In the genomic region with DNA sequence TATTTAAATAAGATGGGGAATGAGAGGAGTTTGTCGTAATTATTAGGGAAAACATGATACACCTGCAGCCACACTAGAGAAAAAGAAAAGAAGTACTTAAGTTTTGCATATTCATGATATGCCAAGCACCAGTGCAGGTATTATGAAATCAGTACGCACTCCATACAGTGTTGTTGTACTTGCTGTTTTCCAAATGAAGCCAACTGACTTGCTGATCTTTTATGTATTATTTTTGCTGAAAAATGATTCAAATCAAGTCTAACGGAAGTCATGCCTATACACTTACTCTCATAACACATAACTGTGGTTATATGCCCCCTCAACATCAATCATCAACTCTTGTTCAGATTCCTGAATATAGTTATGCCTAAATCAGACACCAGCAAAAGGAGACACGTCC, we compare ENCODE assay signal across 28 cellular contexts.
"Had no signal": no experiment of that assay in that cellular context is flagged by ENCODE, and none has a peak within 500 bp of the region (broad histone marks: within the 10 kb centered on the region; RNA-seq: fewer than 3 reads in every experiment).

No MANE protein-coding gene starts in this region.

- H3K36me3 Mint-ChIP-seq: naive thymus-derived CD8-positive, alpha-beta T cell; natural killer cell treated with Interleukin-12 subunit alpha and Interleukin-12 subunit beta and Interleukin-15 and Interleukin-18, amount 100 ng/mL, for 72 hours; stimulated activated memory B cell treated with anti-CD40 and anti-IgM and Interleukin-4, amounts not matched to agents 10 μg/mL and 1 μg/mL and 100 μg/mL, for 72 hours; type B pancreatic cell had no signal

- H3K9me3 Mint-ChIP-seq: natural killer cell treated with Interleukin-12 subunit alpha and Interleukin-12 subunit beta and Interleukin-15 and Interleukin-18, amount 100 ng/mL, for 72 hours; nephron progenitor cell; neural crest cell; type B pancreatic cell had no signal

- H3K4me1 Mint-ChIP-seq: naive thymus-derived CD8-positive, alpha-beta T cell; nephron progenitor cell; neural crest cell; stimulated activated memory B cell treated with anti-CD40 and anti-IgM and Interleukin-4, amounts not matched to agents 10 μg/mL and 1 μg/mL and 100 μg/mL, for 72 hours; stimulated activated naive CD8-positive, alpha-beta T cell treated with anti-CD3 and anti-CD28 coated beads, Interleukin-15, amount 100 ng/mL, for 72 hours had no signal

- ATAC-seq: naive thymus-derived CD8-positive, alpha-beta T cell; natural killer cell treated with Interleukin-12 subunit alpha and Interleukin-12 subunit beta and Interleukin-15 and Interleukin-18, amount 100 ng/mL, for 72 hours; pancreas; right cardiac atrium; right lobe of liver; stimulated activated memory B cell treated with anti-CD40 and anti-IgM and Interleukin-4, amounts not matched to agents 10 μg/mL and 1 μg/mL and 100 μg/mL, for 72 hours; stimulated activated naive CD8-positive, alpha-beta T cell treated with anti-CD3 and anti-CD28 coated beads, Interleukin-15, amount 100 ng/mL, for 72 hours; stimulated activated naive CD8-positive, alpha-beta T cell treated with anti-CD3 and anti-CD28 coated beads, Interleukin-15, Interleukin-2, amounts not matched to agents 100 U/mL and 50 U/mL, for 24 hours; upper lobe of right lung had no signal

- H3K9me3 ChIP-seq: neutrophil, pancreas, prostate gland, right lobe of liver, sigmoid colon, suprapubic skin, testis, tibial artery, transverse colon, upper lobe of right lung, uterus had no signal

- H3K36me3 ChIP-seq: neutrophil, pancreas, prostate gland, right lobe of liver, sigmoid colon, suprapubic skin, tibial artery, transverse colon, upper lobe of right lung, uterus had no signal

- DNase-seq: naive thymus-derived CD8-positive, alpha-beta T cell; nephron progenitor cell; nucleus accumbens; pancreas; right cardiac atrium; right lobe of liver; sigmoid colon; small intestine; stimulated activated CD4-positive, alpha-beta T cell treated with anti-CD3 and anti-CD28 coated beads, Interleukin-15, amount 100 ng/mL, for 24 hours; stimulated activated CD4-positive, alpha-beta T cell treated with anti-CD3 and anti-CD28 coated beads, Interleukin-2, amount 100 ng/mL, for 24 hours; stimulated activated CD4-positive, alpha-beta T cell treated with anti-CD3 and anti-CD28 coated beads, Interleukin-2, amount 100 ng/mL, for 48 hours; stimulated activated CD4-positive, alpha-beta T cell treated with anti-CD3 and anti-CD28 coated beads, Interleukin-4, amount 100 ng/mL, for 24 hours; stimulated activated naive CD4-positive, alpha-beta T cell; stimulated activated naive CD8-positive, alpha-beta T cell treated with anti-CD3 and anti-CD28 coated beads, Interleukin-15, amount 100 ng/mL, for 72 hours; stimulated activated naive CD8-positive, alpha-beta T cell treated with anti-CD3 and anti-CD28 coated beads, Interleukin-15, Interleukin-2, amounts not matched to agents 100 U/mL and 50 U/mL, for 24 hours; substantia nigra; testis; tibial artery; transverse colon; upper lobe of right lung; uterus had no signal

- H3K4me3 Mint-ChIP-seq: naive thymus-derived CD8-positive, alpha-beta T cell; natural killer cell treated with Interleukin-12 subunit alpha and Interleukin-12 subunit beta and Interleukin-15 and Interleukin-18, amount 100 ng/mL, for 72 hours; nephron progenitor cell; neural crest cell; stimulated activated memory B cell treated with anti-CD40 and anti-IgM and Interleukin-4, amounts not matched to agents 10 μg/mL and 1 μg/mL and 100 μg/mL, for 72 hours; stimulated activated naive CD8-positive, alpha-beta T cell treated with anti-CD3 and anti-CD28 coated beads, Interleukin-15, amount 100 ng/mL, for 72 hours; type B pancreatic cell had no signal

- H3K4me3 ChIP-seq: pancreas, prostate gland, right lobe of liver, sigmoid colon, suprapubic skin, testis, tibial artery, transverse colon, upper lobe of right lung, uterus had no signal

- H3K27ac ChIP-seq: neutrophil, pancreas, prostate gland, right lobe of liver, sigmoid colon, suprapubic skin, testis, tibial artery, transverse colon, upper lobe of right lung, uterus had no signal

- H3K27ac Mint-ChIP-seq: naive thymus-derived CD8-positive, alpha-beta T cell; natural killer cell treated with Interleukin-12 subunit alpha and Interleukin-12 subunit beta and Interleukin-15 and Interleukin-18, amount 100 ng/mL, for 72 hours; nephron progenitor cell; stimulated activated memory B cell treated with anti-CD40 and anti-IgM and Interleukin-4, amounts not matched to agents 10 μg/mL and 1 μg/mL and 100 μg/mL, for 72 hours; stimulated activated naive CD8-positive, alpha-beta T cell treated with anti-CD3 and anti-CD28 coated beads, Interleukin-15, amount 100 ng/mL, for 72 hours; type B pancreatic cell had no signal
